ENCODE assay signal across 8 cellular contexts in genomic region chr1:151762941-151763921, GRCh38. TPM values are rescaled to one million over a fixed set of nuclear protein-coding genes. Genes with fewer than 3 reads are reported as not detected.
DNase-seq lines count a peak whose midpoint lies in the region; ATAC-seq and TF ChIP-seq lines count a peak whose summit lies in the region.

Gene MRPL9 (minus strand): TSS chr1:151763496. CDS start chr1:151763479, 17 bp downstream.

- DNase-seq in COLO668 (lab: John Stamatoyannopoulos, UW; ENCODE audit: unreplicated experiment), result peak; percentile 93
- DNase-seq in activated CD8-positive, alpha-beta memory T cell treated with anti-CD3 and anti-CD28 coated beads, Interleukin-2, amount 50 U/mL, for 4 hours, result peak; percentile 84
- DNase-seq in endothelial cell (ENCODE audit: low spot score), result peak; percentile 83
- peak; percentile 65 for DNase-seq in stimulated activated CD8-positive, alpha-beta memory T cell treated with anti-CD3 and anti-CD28 coated beads, Interleukin-15, amount 100 ng/mL, for 24 hours (ENCODE audit: low read depth)

- H3K4me3 Mint-ChIP-seq in endothelial cell (ENCODE audit: unreplicated experiment), result peak within 1 kb of the TSS; percentile 93

- peaks cover 4% of the 10 kb centered on the region for H3K27me3 Mint-ChIP-seq in endothelial cell (ENCODE audit: unreplicated experiment)

- H3K4me2 ChIP-seq in OCI-LY3 (ENCODE audit: low read length), result peak within 1 kb of the TSS; percentile 96

- no peaks in the 10 kb centered on the region for H4K20me1 ChIP-seq in OCI-LY3 (ENCODE audit: insufficient read depth, low read length)

- H3K4me1 ChIP-seq in HUES48 (ENCODE audit: control insufficient read depth, insufficient read depth, low read length), result 0 out of 2 replicates have a peak, but pooled peaks cover 4% of the 10 kb centered on the region
- H3K4me1 ChIP-seq in OCI-LY3 (ENCODE audit: low read length), result peaks cover 13% of the 10 kb centered on the region
- peaks cover 7% of the 10 kb centered on the region for H3K4me1 ChIP-seq in mesodermal cell (ENCODE audit: control insufficient read depth, insufficient read depth, low read length, poor library complexity, severe bottlenecking)

- H3K27ac Mint-ChIP-seq in endothelial cell (ENCODE audit: unreplicated experiment), result peak within 1 kb of the TSS; percentile 91

- peaks cover 37% of the 10 kb centered on the region for H3K36me3 ChIP-seq in HUES48 (ENCODE audit: control insufficient read depth, insufficient read depth, low read length)
- peaks cover 26% of the 10 kb centered on the region for H3K36me3 ChIP-seq in OCI-LY3 (replicated peaks; ENCODE audit: low read depth, low read length)
- peaks cover 39% of the 10 kb centered on the region for H3K36me3 ChIP-seq in mesodermal cell (ENCODE audit: control insufficient read depth, insufficient read depth, low read length)

- peaks cover 15% of the 10 kb centered on the region for H3K79me2 ChIP-seq in OCI-LY3 (ENCODE audit: low read length)

- peak within 1 kb of the TSS; percentile 91 for H3K9ac ChIP-seq in HUES48 (ENCODE audit: low read depth, low read length)
- H3K9ac ChIP-seq in OCI-LY3 (ENCODE audit: low read length), result peak within 1 kb of the TSS; percentile 75

- H3K27me3 ChIP-seq in HUES48 (ENCODE audit: control insufficient read depth, insufficient read depth, low read length) (no peaks in the 10 kb centered on the region), OCI-LY3 (ENCODE audit: low read depth, low read length) (no peaks in the 10 kb centered on the region)

- peaks cover 25% of the 10 kb centered on the region for H3K4me1 Mint-ChIP-seq in endothelial cell (ENCODE audit: unreplicated experiment)

- H3K9me3 ChIP-seq in HUES48 (ENCODE audit: control insufficient read depth, insufficient read depth, low read length), result no peaks in the 10 kb centered on the region
- H3K9me3 ChIP-seq in OCI-LY3 (ENCODE audit: insufficient read depth, low read length), result no peaks in the 10 kb centered on the region
- no peaks in the 10 kb centered on the region for H3K9me3 ChIP-seq in mesodermal cell (ENCODE audit: control insufficient read depth, low read length)

- ATAC-seq in GM21360 (IDR thresholded peaks at IDR 0.05; ENCODE audit: unreplicated experiment), result peak; percentile 83

- H3K27ac ChIP-seq in HUES48 (ENCODE audit: low read depth, low read length), result peak within 1 kb of the TSS; percentile 92
- peak within 1 kb of the TSS; percentile 59 for H3K27ac ChIP-seq in OCI-LY3 (ENCODE audit: low read length)
- peak within 1 kb of the TSS; percentile 79 for H3K27ac ChIP-seq in mesodermal cell (ENCODE audit: low read depth, low read length, severe bottlenecking)

- H3K4me3 ChIP-seq in HUES48 (ENCODE audit: low read depth, low read length) (peak within 1 kb of the TSS; percentile 95), OCI-LY3 (ENCODE audit: low read length) (peak within 1 kb of the TSS; percentile 82), mesodermal cell (ENCODE audit: extremely low read depth, insufficient read depth, low read length, poor library complexity, severe bottlenecking) (peak within 1 kb of the TSS; percentile 89)

- H2AFZ ChIP-seq in OCI-LY3 (ENCODE audit: low read depth, low read length), result peak within 1 kb of the TSS; percentile 92

- peaks cover 32% of the 10 kb centered on the region for H3K36me3 Mint-ChIP-seq in endothelial cell (ENCODE audit: low read depth, unreplicated experiment)

- no peaks in the 10 kb centered on the region for H3K9me3 Mint-ChIP-seq in endothelial cell (ENCODE audit: unreplicated experiment)

- 0 to 1% methylated on average over 51 to 57 of the region's 68 CpGs for WGBS in mesodermal cell (ENCODE audit: insufficient coverage in 2 of 2), 2 experiments

- TF ChIP-seq CTCF in OCI-LY3 (IDR thresholded peaks at IDR 0.05; ENCODE audit: low read depth, low read length) (no peak), endothelial cell (IDR thresholded peaks at IDR 0.05; ENCODE audit: unreplicated experiment) (no peak)

RNA-seq across cellular contexts. Expression of gene MRPL9, which starts in this region (rescaled TPM):
- 99.5 TPM for total RNA-seq in endothelial cell (ENCODE audit: unreplicated experiment)
- polyA plus RNA-seq in mesodermal cell (2013, experiment 1 of 2), result 109 TPM
- 101 TPM for polyA plus RNA-seq in mesodermal cell (2013, experiment 2 of 2)

Comparison
In these comparisons a context has a peak if more than half of its experiments do, and no peak if none do; other contexts are left out.
1. Peak in every context shown above with its lines: DNase-seq, ATAC-seq, H3K4me3 ChIP-seq and H3K27ac ChIP-seq.